ENCODE assay signal across 12 cellular contexts in genomic region chr5:140876541-140877261, GRCh38. TPM values are rescaled to one million over a fixed set of nuclear protein-coding genes. Genes with fewer than 3 reads are reported as not detected.
DNase-seq lines count a peak whose midpoint lies in the region; ATAC-seq, FAIRE-seq and TF ChIP-seq lines count a peak whose summit lies in the region.
"Not testable (repeated sequence)": the region's sequence is repeated elsewhere in the genome, so short reads cannot be mapped to it uniquely, and the experiment has no call there.
"Had no signal": no experiment of that assay in that cellular context is flagged by ENCODE, and none has a peak within 500 bp of the region (broad histone marks: within the 10 kb centered on the region; RNA-seq: fewer than 3 reads in every experiment).

No MANE protein-coding gene starts in this region.

- H2BK120ac ChIP-seq in H9 (ENCODE audit: low read depth, low read length, poor library complexity, severe bottlenecking); H1 (replicated peaks; ENCODE audit: low read depth, low read length): not testable (repeated sequence)

- H3K36me3 Mint-ChIP-seq in H9 (ENCODE audit: insufficient read depth in 1 of 3, low read depth in 3 of 3) (peaks cover 13 to 27% (median 27%) of the 10 kb centered on the region in 3 experiments; a peak in 6 of 7 replicates), brain (peaks cover 96% of the 10 kb centered on the region)

- not testable (repeated sequence) for H3T11ph ChIP-seq in H9 (ENCODE audit: low read length)

- not testable (repeated sequence) for H3K9ac ChIP-seq in H9 (ENCODE audit: extremely low read depth, insufficient read length, low read length); H1 (replicated peaks in 1 of 4; ENCODE audit: extremely low read depth in 1 of 4, low read depth in 3 of 4, low read length in 3 of 4); liver (ENCODE audit: low read depth in 1 of 2, low read length in 2 of 2); neural cell (ENCODE audit: low read length)

- not testable (repeated sequence) for H3K4ac ChIP-seq in H9 (ENCODE audit: low read depth, low read length); H1 (replicated peaks; ENCODE audit: insufficient read length, low read depth, low read length)

- ATAC-seq in RWPE2 (ENCODE audit: low read depth); Right ventricle myocardium inferior: not testable (repeated sequence)

- not testable (repeated sequence) for H4K91ac ChIP-seq in H9 (ENCODE audit: insufficient read length, low read depth, low read length); H1 (replicated peaks; ENCODE audit: insufficient read length, low read length)

- not testable (repeated sequence) for H3K9me2 ChIP-seq in neural cell (ENCODE audit: insufficient read depth, low read length)

- H2BK20ac ChIP-seq in H9 (ENCODE audit: low read depth, low read length, poor library complexity, severe bottlenecking); H1 (ENCODE audit: low read length): not testable (repeated sequence)

- not testable (repeated sequence) for FAIRE-seq in H1 (lab: Jason Lieb, UNC)

- H3K27ac Mint-ChIP-seq in H9 = not testable (repeated sequence)
- H3K27ac Mint-ChIP-seq in brain = peak overlapping the region in 1 of 5 experiments; percentile 32

- H3K14ac ChIP-seq in H9 (ENCODE audit: insufficient read depth, low read length); H1 (ENCODE audit: insufficient read length): not testable (repeated sequence)

- not testable (repeated sequence) for H3K4me1 ChIP-seq in H9 (ENCODE audit: insufficient read depth, low read length); RWPE2 (ENCODE audit: insufficient read depth, poor library complexity, severe bottlenecking); H1 (replicated peaks in 1 of 4; ENCODE audit: control insufficient read depth in 3 of 4, insufficient read depth in 4 of 4, low read length in 3 of 4); liver (ENCODE audit: control insufficient read depth in 4 of 4, insufficient read depth in 4 of 4, low read length in 3 of 4); testis

- H3K23me2 ChIP-seq in H9 (ENCODE audit: insufficient read length, low read depth, low read length, poor library complexity, severe bottlenecking); H1 (ENCODE audit: low read depth, low read length): not testable (repeated sequence)

- H3K4me3 Mint-ChIP-seq in H9 (peak overlapping the region; percentile 94 to 95; a peak in 4 of 5 replicates), brain (peak overlapping the region; percentile 85 to 92 (median 88))

- TF ChIP-seq POLR2A in H1 (IDR thresholded peaks at IDR 0.05; ENCODE audit: control extremely low read depth in 1 of 2, low read depth in 2 of 2, low read length in 2 of 2); testis (IDR thresholded peaks at IDR 0.05): not testable (repeated sequence)

- not testable (repeated sequence) for H3K27me3 ChIP-seq in H9 (ENCODE audit: insufficient read depth, low read length); H1 (replicated peaks in 1 of 4; ENCODE audit: control insufficient read depth in 3 of 4, extremely low read depth in 1 of 4, insufficient read depth in 3 of 4, low read length in 3 of 4); liver (ENCODE audit: control insufficient read depth in 4 of 4, insufficient read depth in 4 of 4, low read length in 3 of 4); neural cell (ENCODE audit: insufficient read depth, low read depth, low read length); testis
- H3K27me3 ChIP-seq in RWPE2 (ENCODE audit: insufficient read depth, poor library complexity, severe bottlenecking) = peaks cover 40% of the 10 kb centered on the region

- H3K4me3 ChIP-seq in RWPE2 (ENCODE audit: severe bottlenecking); H1 (ENCODE audit: extremely low read depth in 1 of 4, insufficient read depth in 2 of 4, low read depth in 3 of 4, low read length in 4 of 4): not testable (repeated sequence)
- H3K4me3 ChIP-seq in liver (ENCODE audit: low read depth in 1 of 3, low read length in 3 of 3) (peak overlapping the region in 2 of 3 donors; percentile 17 to 45), neural cell (ENCODE audit: low read length) (peak overlapping the region; percentile 67), testis (peak overlapping the region; percentile 16 to 51)

- H3K4me1 Mint-ChIP-seq in H9 (peaks cover 10 to 14% of the 10 kb centered on the region in 2 experiments; a peak in 2 of 4 replicates), brain (peaks cover 36% of the 10 kb centered on the region)

- H3K79me1 ChIP-seq in H9 (ENCODE audit: insufficient read depth, low read depth, low read length, poor library complexity, severe bottlenecking); H1 (ENCODE audit: low read depth, low read length): not testable (repeated sequence)

- H3F3A ChIP-seq in neural cell (ENCODE audit: insufficient read depth, low read length, poor library complexity, severe bottlenecking) = not testable (repeated sequence)

- H3K9me3 Mint-ChIP-seq in H9 = not testable (repeated sequence)
- H3K9me3 Mint-ChIP-seq in brain = peaks cover 63 to 92% (median 82%) of the 10 kb centered on the region in 5 experiments

- H2AK5ac ChIP-seq in H9 (ENCODE audit: insufficient read length, low read length); H1 (ENCODE audit: low read depth, low read length): not testable (repeated sequence)

- not testable (repeated sequence) for H2AFZ ChIP-seq in H9 (ENCODE audit: low read length); H1 (ENCODE audit: low read length); neural cell (ENCODE audit: low read depth, low read length)

- H3K9me3 ChIP-seq in H9 (ENCODE audit: control insufficient read depth, low read depth, low read length); RWPE2 (ENCODE audit: severe bottlenecking); H1 (ENCODE audit: insufficient read depth in 2 of 2, low read depth in 1 of 2, low read length in 1 of 2); testis: not testable (repeated sequence)
- H3K9me3 ChIP-seq in liver (ENCODE audit: control insufficient read depth in 4 of 4, low read length in 3 of 4) = peaks cover 8 to 27% (median 16%) of the 10 kb centered on the region in 4 donors
- peaks cover 33% of the 10 kb centered on the region for H3K9me3 ChIP-seq in neural cell (ENCODE audit: low read length)

- H3K79me2 ChIP-seq in H9 (ENCODE audit: insufficient read depth, low read length) = not testable (repeated sequence)
- H3K79me2 ChIP-seq in H1 (ENCODE audit: control insufficient read depth in 1 of 2, insufficient read depth in 2 of 2, low read length in 2 of 2) (peaks cover 0 to 14% of the 10 kb centered on the region in 2 experiments; a peak in 2 of 4 replicates), neural cell (replicated peaks; ENCODE audit: insufficient read depth, low read length) (peaks cover 70% of the 10 kb centered on the region)

- not testable (repeated sequence) for H3K4me2 ChIP-seq in H9 (ENCODE audit: insufficient read depth, insufficient read length, low read length); neural cell (ENCODE audit: low read length)
- peak overlapping the region in 1 of 2 experiments; percentile 26; a peak in 1 of 4 replicates for H3K4me2 ChIP-seq in H1 (ENCODE audit: insufficient read depth in 1 of 2, low read depth in 2 of 2, low read length in 2 of 2)

- H2BK12ac ChIP-seq in H9 (ENCODE audit: insufficient read length, low read depth, low read length); H1 (ENCODE audit: low read depth, low read length): not testable (repeated sequence)

- WGBS in H9 (ENCODE audit: extremely low coverage, insufficient read length, low lambda C conversion rate) = no CpG with 5 or more reads among the region's 80 CpGs
- WGBS in H1 (ENCODE audit: extremely low coverage in 1 of 2, insufficient coverage in 1 of 2, insufficient read length in 1 of 2, insufficient replicate concordance in 2 of 2, low coverage in 1 of 2, low lambda C conversion rate in 2 of 2, missing lambda C conversion rate in 1 of 2), 2 experiments = 98% methylated on average over 72 of the region's 80 CpGs; no CpG with 5 or more reads in 1 of the 2 experiments
- 35% methylated on average over 80 of the region's 80 CpGs for WGBS in liver
- WGBS in testis, 2 donors = 33 to 39% methylated on average over 13 to 74 of the region's 80 CpGs

- CTCF ChIA-PET in H1 (lab: Charles Lee; ENCODE audit: partially characterized antibody) = interaction anchor here (0.9 to 9.3 kb wide), 23 partner anchors 10 to 222 kb away, joined by 3 to 141 read pairs (median 6); partner anchors contain the start of genes PCDHA10, PCDHA4, PCDHA8 and PCDHAC1

- H2BK5ac ChIP-seq in H9 (ENCODE audit: insufficient read length, low read length); H1 (ENCODE audit: low read depth, low read length): not testable (repeated sequence)

- not testable (repeated sequence) for H3K36me3 ChIP-seq in RWPE2 (ENCODE audit: low read depth); liver (ENCODE audit: control insufficient read depth in 4 of 4, insufficient read depth in 3 of 4, low read depth in 1 of 4, low read length in 3 of 4); testis (ENCODE audit: low read depth, missing control alignments)
- H3K36me3 ChIP-seq in H1 (ENCODE audit: control insufficient read depth in 2 of 4, insufficient read depth in 4 of 4, low read length in 3 of 4) (peaks cover 0 to 11% (median 0%) of the 10 kb centered on the region in 4 experiments; a peak in 2 of 8 replicates), neural cell (ENCODE audit: insufficient read depth, low read length) (peaks cover 34% of the 10 kb centered on the region)

- H3K27me3 Mint-ChIP-seq in H9 (ENCODE audit: low read depth); brain: not testable (repeated sequence)

- not testable (repeated sequence) for H3K18ac ChIP-seq in H9 (ENCODE audit: insufficient read length, low read depth, low read length); H1 (ENCODE audit: extremely low read depth, low read length)

- H2BK15ac ChIP-seq in H9 (ENCODE audit: low read depth, low read length) = not testable (repeated sequence)
- peak overlapping the region; percentile 13; the same call in 1 of the 2 replicates for H2BK15ac ChIP-seq in H1 (ENCODE audit: low read length)

- not testable (repeated sequence) for H3K23ac ChIP-seq in H9 (ENCODE audit: insufficient read length, low read depth, low read length); H1 (ENCODE audit: insufficient read length)

- H3K56ac ChIP-seq in H9 (ENCODE audit: insufficient read length, low read depth, low read length); H1 (replicated peaks; ENCODE audit: insufficient read length, low read depth, low read length): not testable (repeated sequence)

- not testable (repeated sequence) for H3K27ac ChIP-seq in H9 (ENCODE audit: insufficient read length, low read depth, low read length); RWPE2 (ENCODE audit: poor library complexity, severe bottlenecking); H1 (ENCODE audit: low read depth, low read length); liver (ENCODE audit: low read depth in 1 of 2, low read length in 2 of 2); neural cell (ENCODE audit: low read length); testis

- TF ChIP-seq CTCF in H9 (conservative IDR thresholded peaks at IDR 0.05); RWPE2 (IDR thresholded peaks at IDR 0.05; ENCODE audit: poor library complexity, severe bottlenecking); brain (conservative IDR thresholded peaks at IDR 0.05); H1 (IDR thresholded peaks at IDR 0.05; ENCODE audit: control extremely low read depth in 1 of 3, insufficient read depth in 1 of 3, low read depth in 1 of 3, low read length in 3 of 3); liver (IDR thresholded peaks at IDR 0.05; ENCODE audit: low read depth, low read length, missing input control); neural cell (IDR thresholded peaks at IDR 0.05; ENCODE audit: poor library complexity, severe bottlenecking); testis (IDR thresholded peaks at IDR 0.05): not testable (repeated sequence)

- not testable (repeated sequence) for TF ChIP-seq RAD21 in H1 (IDR thresholded peaks at IDR 0.05 in 1 of 2, conservative IDR thresholded peaks at IDR 0.05 in 1 of 2; ENCODE audit: low read depth in 2 of 2, low read length in 2 of 2); liver (IDR thresholded peaks at IDR 0.05); neural cell (conservative IDR thresholded peaks at IDR 0.05)

- H4K20me1 ChIP-seq in H9 (ENCODE audit: control insufficient read depth, insufficient read depth, insufficient read length); H1 (replicated peaks in 1 of 2; ENCODE audit: control insufficient read depth in 1 of 2, insufficient read depth in 2 of 2, low read length in 2 of 2); neural cell (ENCODE audit: insufficient read depth): not testable (repeated sequence)

- POLR2A ChIA-PET in H1 (lab: Charles Lee; ENCODE audit: partially characterized antibody) = interaction anchor here (0.8 to 3.6 kb wide), 4 partner anchors 50 to 164 kb away, joined by 3 to 32 read pairs (median 7); partner anchors contain the start of genes PCDHAC1 and PCDHAC2

- not testable (repeated sequence) for TF ChIP-seq EP300 in H1 (IDR thresholded peaks at IDR 0.05; ENCODE audit: borderline replicate concordance in 1 of 2, low read depth in 2 of 2, low read length in 2 of 2); neural cell (conservative IDR thresholded peaks at IDR 0.05; ENCODE audit: poor library complexity, severe bottlenecking)

- intact Hi-C loops in Right ventricle myocardium inferior (cut with DNase I); testis (cut with DNase I; ENCODE audit: low total_unique reads): not testable (repeated sequence)

- DNase-seq in H9; H1 (ENCODE audit: low read depth in 1 of 2, low spot score in 2 of 2); testis: not testable (repeated sequence)
- peak; percentile 55 for DNase-seq in RWPE2 (ENCODE audit: low spot score)
- peak; percentile 63 for DNase-seq in Right ventricle myocardium inferior (ENCODE audit: missing footprints)

- H4K8ac ChIP-seq in H9 (replicated peaks; ENCODE audit: insufficient read length, low read depth, low read length); H1 (ENCODE audit: extremely low read depth, insufficient read depth, low read length): not testable (repeated sequence)

- not testable (repeated sequence) for H4K5ac ChIP-seq in H9 (ENCODE audit: insufficient read length, low read depth, low read length); H1 (ENCODE audit: insufficient read length, low read depth, low read length)

RNA-seq across cellular contexts. Expression of gene PCDHA12, which starts 1.6 kb away (rescaled TPM):
- total RNA-seq in H9 (2021) (7.1 and 7.2 TPM in 2 replicates), Right ventricle myocardium inferior (not detected), liver (under 1 TPM in 1 of 2 donors, not detected in 1; 0.08 TPM), testis (1 to 10 TPM; 4.0 to 4.3 TPM)
- polyA plus RNA-seq in brain (ENCODE audit: insufficient read depth, low read depth, low replicate concordance) (0.66 TPM), H1 (2011; rRNA removed) (4.2 and 5.7 TPM in 2 replicates), liver (under 1 TPM in 1 of 2 donors, not detected in 1; 0.01 TPM), neural cell (12.8 and 13.9 TPM in 2 replicates), testis (ENCODE audit: insufficient read depth, low read depth, low replicate concordance) (1.9 TPM)
- total RNA-seq in H1 (2021; fragmentation: NEBNext Ultra II Directional; extraction: Animal tissue kit (Norgen Biotek cat#: 25700)) = 9.3 and 10.6 TPM in 2 replicates
- 5.1 TPM for polyA plus RNA-seq in H1 (2011; cell fraction: cytosol; rRNA removed)
- 12.0 TPM for polyA plus RNA-seq in H1 (2011; cell fraction: nucleus; rRNA removed)
- polyA plus RNA-seq in H1 (2012, experiment 1 of 2) = 3.7 to 5.6 TPM (median 4.7 TPM) in 4 replicates
- polyA plus RNA-seq in H1 (2012, experiment 2 of 2) = 1.1 TPM
- polyA plus RNA-seq in H1 (2013, experiment 1 of 2) = 13.9 TPM
- 11.9 TPM for polyA plus RNA-seq in H1 (2013, experiment 2 of 2)
- 15.6 and 18.3 TPM in 2 replicates for polyA minus RNA-seq in H1 (2011; rRNA and poly(A)+ RNA removed)
- polyA minus RNA-seq in H1 (2011; cell fraction: cytosol; rRNA and poly(A)+ RNA removed) = 5.6 TPM
- polyA minus RNA-seq in H1 (2011; cell fraction: nucleus; rRNA and poly(A)+ RNA removed) = 47.4 TPM
- 57.0 and 62.0 TPM in 2 replicates for polyA minus RNA-seq in neural cell
- total RNA-seq: CD4-positive, alpha-beta memory T cell; GM23248 had no signal
- polyA plus RNA-seq: AG04450; CD14-positive monocyte; CD4-positive, alpha-beta memory T cell; GM23248 had no signal

RNA-seq across cellular contexts. Expression of gene PCDHA13, which starts 5.2 kb away (rescaled TPM):
- total RNA-seq in H9 (2021) = 1.0 and 1.1 TPM in 2 replicates
- polyA plus RNA-seq in brain (ENCODE audit: insufficient read depth, low read depth, low replicate concordance) = 0.36 TPM
- 1.1 and 1.2 TPM in 2 replicates for total RNA-seq in H1 (2021; fragmentation: NEBNext Ultra II Directional; extraction: Animal tissue kit (Norgen Biotek cat#: 25700))
- 1.3 and 1.4 TPM in 2 replicates for polyA plus RNA-seq in H1 (2011; rRNA removed)
- polyA plus RNA-seq in H1 (2011; cell fraction: cytosol; rRNA removed) = 1.2 TPM
- polyA plus RNA-seq in H1 (2011; cell fraction: nucleus; rRNA removed) = 4.7 TPM
- 1.4 to 1.8 TPM (median 1.5 TPM) in 4 replicates for polyA plus RNA-seq in H1 (2012, experiment 1 of 2)
- polyA plus RNA-seq in H1 (2012, experiment 2 of 2) = 0.35 TPM
- polyA plus RNA-seq in H1 (2013, experiment 1 of 2) = 0.49 TPM
- polyA plus RNA-seq in H1 (2013, experiment 2 of 2) = 0.40 TPM
- polyA minus RNA-seq in H1 (2011; rRNA and poly(A)+ RNA removed) = 7.9 and 9.8 TPM in 2 replicates
- polyA minus RNA-seq in H1 (2011; cell fraction: cytosol; rRNA and poly(A)+ RNA removed) = 4.8 TPM
- 32.1 TPM for polyA minus RNA-seq in H1 (2011; cell fraction: nucleus; rRNA and poly(A)+ RNA removed)
- total RNA-seq in Right ventricle myocardium inferior = not detected
- total RNA-seq in liver = under 1 TPM in 1 of 2 donors, not detected in 1; 0.17 TPM
- polyA plus RNA-seq in liver = under 1 TPM; 0.03 to 0.07 TPM
- polyA plus RNA-seq in neural cell = 0.89 and 1.2 TPM in 2 replicates
- 35.8 and 36.3 TPM in 2 replicates for polyA minus RNA-seq in neural cell
- 1 to 10 TPM; 4.4 to 4.7 TPM for total RNA-seq in testis
- polyA plus RNA-seq in testis (ENCODE audit: insufficient read depth, low read depth, low replicate concordance) = 1.8 TPM
- total RNA-seq: CD4-positive, alpha-beta memory T cell; GM23248 had no signal
- polyA plus RNA-seq: AG04450; CD14-positive monocyte; CD4-positive, alpha-beta memory T cell; GM23248 had no signal

RNA-seq across cellular contexts. Expression of gene PCDHA11, which starts 7.9 kb away (rescaled TPM):
- total RNA-seq in H9 (2021) (6.3 and 6.6 TPM in 2 replicates), Right ventricle myocardium inferior (not detected), liver (under 1 TPM in 1 of 2 donors, not detected in 1; under 0.01 TPM), testis (1 to 10 TPM; 2.9 to 4.6 TPM)
- polyA plus RNA-seq in brain (ENCODE audit: insufficient read depth, low read depth, low replicate concordance) (17.7 TPM), H1 (2011; rRNA removed) (4.7 and 6.5 TPM in 2 replicates), liver (under 1 TPM; 0.05 to 0.19 TPM), neural cell (5.3 and 7.3 TPM in 2 replicates), testis (ENCODE audit: insufficient read depth, low read depth, low replicate concordance) (2.7 TPM)
- 6.6 and 6.9 TPM in 2 replicates for total RNA-seq in H1 (2021; fragmentation: NEBNext Ultra II Directional; extraction: Animal tissue kit (Norgen Biotek cat#: 25700))
- 4.8 TPM for polyA plus RNA-seq in H1 (2011; cell fraction: cytosol; rRNA removed)
- polyA plus RNA-seq in H1 (2011; cell fraction: nucleus; rRNA removed) = 17.9 TPM
- 7.1 to 11.8 TPM (median 9.3 TPM) in 4 replicates for polyA plus RNA-seq in H1 (2012, experiment 1 of 2)
- polyA plus RNA-seq in H1 (2012, experiment 2 of 2) = 1.8 TPM
- 8.4 TPM for polyA plus RNA-seq in H1 (2013, experiment 1 of 2)
- polyA plus RNA-seq in H1 (2013, experiment 2 of 2) = 7.6 TPM
- polyA minus RNA-seq in H1 (2011; rRNA and poly(A)+ RNA removed) = 29.9 and 31.3 TPM in 2 replicates
- 19.7 TPM for polyA minus RNA-seq in H1 (2011; cell fraction: cytosol; rRNA and poly(A)+ RNA removed)
- polyA minus RNA-seq in H1 (2011; cell fraction: nucleus; rRNA and poly(A)+ RNA removed) = 57.2 TPM
- polyA minus RNA-seq in neural cell = 52.8 and 69.2 TPM in 2 replicates
- total RNA-seq: CD4-positive, alpha-beta memory T cell; GM23248 had no signal
- polyA plus RNA-seq: AG04450; CD14-positive monocyte; CD4-positive, alpha-beta memory T cell; GM23248 had no signal

RNA-seq across cellular contexts. Expression of gene PCDHA10, which starts 21.0 kb away (rescaled TPM):
- total RNA-seq in H9 (2021) = 10.4 and 10.7 TPM in 2 replicates
- 2.1 TPM for polyA plus RNA-seq in brain (ENCODE audit: insufficient read depth, low read depth, low replicate concordance)
- 5.4 and 5.5 TPM in 2 replicates for total RNA-seq in H1 (2021; fragmentation: NEBNext Ultra II Directional; extraction: Animal tissue kit (Norgen Biotek cat#: 25700))
- polyA plus RNA-seq in H1 (2011; rRNA removed) = 2.8 TPM in 2 replicates
- 2.9 TPM for polyA plus RNA-seq in H1 (2011; cell fraction: cytosol; rRNA removed)
- polyA plus RNA-seq in H1 (2011; cell fraction: nucleus; rRNA removed) = 4.8 TPM
- polyA plus RNA-seq in H1 (2012, experiment 1 of 2) = 2.5 to 3.6 TPM (median 3.2 TPM) in 4 replicates
- 0.35 TPM for polyA plus RNA-seq in H1 (2012, experiment 2 of 2)
- polyA plus RNA-seq in H1 (2013, experiment 1 of 2) = 4.3 TPM
- polyA plus RNA-seq in H1 (2013, experiment 2 of 2) = 3.9 TPM
- 4.6 and 7.1 TPM in 2 replicates for polyA minus RNA-seq in H1 (2011; rRNA and poly(A)+ RNA removed)
- 4.3 TPM for polyA minus RNA-seq in H1 (2011; cell fraction: cytosol; rRNA and poly(A)+ RNA removed)
- 8.7 TPM for polyA minus RNA-seq in H1 (2011; cell fraction: nucleus; rRNA and poly(A)+ RNA removed)
- 0.11 TPM for total RNA-seq in Right ventricle myocardium inferior
- under 1 TPM in 1 of 2 donors, not detected in 1; under 0.01 TPM for total RNA-seq in liver
- polyA plus RNA-seq in liver = under 1 TPM in 1 of 2 donors, not detected in 1; 0.01 TPM
- 5.5 and 6.7 TPM in 2 replicates for polyA plus RNA-seq in neural cell
- 26.1 and 28.2 TPM in 2 replicates for polyA minus RNA-seq in neural cell
- total RNA-seq in testis = 1 to 10 TPM; 3.3 to 4.4 TPM
- polyA plus RNA-seq in testis (ENCODE audit: insufficient read depth, low read depth, low replicate concordance) = 0.95 TPM
- total RNA-seq: CD4-positive, alpha-beta memory T cell had no signal
- polyA plus RNA-seq: CD14-positive monocyte; CD4-positive, alpha-beta memory T cell had no signal

RNA-seq across cellular contexts. Expression of gene PCDHA9, which starts 28.5 kb away (rescaled TPM):
- 0.46 and 0.55 TPM in 2 replicates for total RNA-seq in H9 (2021)
- not detected for polyA plus RNA-seq in brain (ENCODE audit: insufficient read depth, low read depth, low replicate concordance)
- total RNA-seq in H1 (2021; fragmentation: NEBNext Ultra II Directional; extraction: Animal tissue kit (Norgen Biotek cat#: 25700)) = 0.28 and 0.36 TPM in 2 replicates
- polyA plus RNA-seq in H1 (2011; rRNA removed) = 0.12 and 0.17 TPM in 2 replicates
- polyA plus RNA-seq in H1 (2011; cell fraction: cytosol; rRNA removed) = 0.10 TPM
- 0.74 TPM for polyA plus RNA-seq in H1 (2011; cell fraction: nucleus; rRNA removed)
- 0.19 to 0.35 TPM (median 0.27 TPM) in 4 replicates for polyA plus RNA-seq in H1 (2012, experiment 1 of 2)
- 0.10 TPM for polyA plus RNA-seq in H1 (2012, experiment 2 of 2)
- 0.16 TPM for polyA plus RNA-seq in H1 (2013, experiment 1 of 2)
- polyA plus RNA-seq in H1 (2013, experiment 2 of 2) = 0.09 TPM
- polyA minus RNA-seq in H1 (2011; rRNA and poly(A)+ RNA removed) = 0.57 and 0.83 TPM in 2 replicates
- 0.37 TPM for polyA minus RNA-seq in H1 (2011; cell fraction: cytosol; rRNA and poly(A)+ RNA removed)
- polyA minus RNA-seq in H1 (2011; cell fraction: nucleus; rRNA and poly(A)+ RNA removed) = 3.3 TPM
- total RNA-seq in Right ventricle myocardium inferior = not detected
- total RNA-seq in liver = under 1 TPM in 1 of 2 donors, not detected in 1; under 0.01 TPM
- not detected for polyA plus RNA-seq in liver
- polyA plus RNA-seq in neural cell = 0.56 and 0.88 TPM in 2 replicates
- 14.4 and 15.9 TPM in 2 replicates for polyA minus RNA-seq in neural cell
- total RNA-seq in testis = 1 to 10 TPM; 2.0 to 2.3 TPM
- 1.1 TPM for polyA plus RNA-seq in testis (ENCODE audit: insufficient read depth, low read depth, low replicate concordance)
- total RNA-seq: CD4-positive, alpha-beta memory T cell; GM23248 had no signal
- polyA plus RNA-seq: CD14-positive monocyte; CD4-positive, alpha-beta memory T cell had no signal
